In genomic region chr20:47559141-47559540, GRCh38 we compare ENCODE assay signal across 10 cellular contexts. TPM values are rescaled to one million over a fixed set of nuclear protein-coding genes. Genes with fewer than 3 reads are reported as not detected.
DNase-seq lines count a peak whose midpoint lies in the region; ATAC-seq and TF ChIP-seq lines count a peak whose summit lies in the region.
"Had no signal": no experiment of that assay in that cellular context is flagged by ENCODE, and none has a peak within 500 bp of the region (broad histone marks: within the 10 kb centered on the region; RNA-seq: fewer than 3 reads in every experiment).

No MANE protein-coding gene starts in this region.

- H3K4me3 Mint-ChIP-seq in CD4-positive, alpha-beta T cell: no peak overlapping the region
- H3K4me3 Mint-ChIP-seq in activated CD8-positive, alpha-beta T cell treated with anti-CD3 and anti-CD28 coated beads, Interleukin-2, amount 10 ng/mL, durations not matched to agents 7 days and 5 days: no peak overlapping the region

- H3K4me3 ChIP-seq in fibroblast of pulmonary artery (replicated peaks; ENCODE audit: low read depth, low read length) (no peak overlapping the region), trophoblast cell (ENCODE audit: low read depth, low read length) (no peak overlapping the region)

- no peak overlapping the region for H2BK120ac ChIP-seq in trophoblast cell (ENCODE audit: insufficient read depth, low read length, poor library complexity)

- H2BK12ac ChIP-seq in trophoblast cell (ENCODE audit: low read length): no peak overlapping the region

- no peak overlapping the region for H4K8ac ChIP-seq in trophoblast cell (ENCODE audit: low read depth, low read length)

- no peaks in the 10 kb centered on the region for H3K9me3 ChIP-seq in CD4-positive, alpha-beta T cell (ENCODE audit: control insufficient read depth, low read length)
- no peaks in the 10 kb centered on the region for H3K9me3 ChIP-seq in trophoblast cell (ENCODE audit: insufficient read depth, low read depth, low read length)

- no peak for ATAC-seq in CD4-positive, alpha-beta T cell (ENCODE audit: poor library complexity)
- ATAC-seq in activated CD8-positive, alpha-beta T cell treated with anti-CD3 and anti-CD28 coated beads, Interleukin-2, amount 10 ng/mL, durations not matched to agents 7 days and 5 days: no peak

- TF ChIP-seq CTCF in CD4-positive, alpha-beta T cell (IDR thresholded peaks at IDR 0.05): no peak
- TF ChIP-seq CTCF in fibroblast of pulmonary artery (IDR thresholded peaks at IDR 0.05; ENCODE audit: low read length, missing control alignments): no peak

- H2AFZ ChIP-seq in trophoblast cell (ENCODE audit: insufficient read depth, low read length, poor library complexity): no peak overlapping the region

- no peaks in the 10 kb centered on the region for H3K79me1 ChIP-seq in trophoblast cell (ENCODE audit: low read length)

- H4K91ac ChIP-seq in trophoblast cell (ENCODE audit: low read depth, low read length): no peak overlapping the region

- H3K27me3 Mint-ChIP-seq in CD4-positive, alpha-beta T cell: no peaks in the 10 kb centered on the region
- no peaks in the 10 kb centered on the region for H3K27me3 Mint-ChIP-seq in activated CD8-positive, alpha-beta T cell treated with anti-CD3 and anti-CD28 coated beads, Interleukin-2, amount 10 ng/mL, durations not matched to agents 7 days and 5 days (ENCODE audit: low read depth)

- no peak overlapping the region for H3K14ac ChIP-seq in trophoblast cell (ENCODE audit: low read length)

- H3K4me1 Mint-ChIP-seq in CD4-positive, alpha-beta T cell (ENCODE audit: low read depth): peaks cover 72% of the 10 kb centered on the region
- peaks cover 33% of the 10 kb centered on the region for H3K4me1 Mint-ChIP-seq in activated CD8-positive, alpha-beta T cell treated with anti-CD3 and anti-CD28 coated beads, Interleukin-2, amount 10 ng/mL, durations not matched to agents 7 days and 5 days (ENCODE audit: low read depth)

- H3K79me2 ChIP-seq in trophoblast cell (ENCODE audit: control insufficient read depth, insufficient read depth, low read length, poor library complexity): no peaks in the 10 kb centered on the region

- H3K36me3 Mint-ChIP-seq in CD4-positive, alpha-beta T cell (ENCODE audit: low read depth): peaks cover 15% of the 10 kb centered on the region
- peaks cover 18% of the 10 kb centered on the region for H3K36me3 Mint-ChIP-seq in activated CD8-positive, alpha-beta T cell treated with anti-CD3 and anti-CD28 coated beads, Interleukin-2, amount 10 ng/mL, durations not matched to agents 7 days and 5 days (ENCODE audit: low read depth)

- intact Hi-C loops in CD4-positive, alpha-beta T cell (cut with DNase I, micrococcal nuclease): loop anchor here in 1 of 2 experiments (10.0 kb wide), 1 partner anchor 54 kb away; the partner anchor contains the start of gene NCOA3

- H3K4me2 ChIP-seq in trophoblast cell (ENCODE audit: low read length): no peak overlapping the region

- H3K27ac Mint-ChIP-seq in CD4-positive, alpha-beta T cell: peak overlapping the region; percentile 13
- no peak overlapping the region for H3K27ac Mint-ChIP-seq in activated CD8-positive, alpha-beta T cell treated with anti-CD3 and anti-CD28 coated beads, Interleukin-2, amount 10 ng/mL, durations not matched to agents 7 days and 5 days

- no peak overlapping the region for H3K23ac ChIP-seq in trophoblast cell (ENCODE audit: low read length)

- no peak for DNase-seq in CD4-positive, alpha-beta T cell
- DNase-seq in NCI-H69 (lab: John Stamatoyannopoulos, UW) (peak; percentile 4), fibroblast of pulmonary artery (ENCODE audit: low read depth) (peak; percentile 53), trophoblast cell (no peak), NCI-H446 treated with DMSO at 0.1 percent for 48 hours (lab: John Stamatoyannopoulos, UW) (no peak), NOMO-1 treated with dmso at 0.1 percent for 144 hours (lab: John Stamatoyannopoulos, UW; ENCODE audit: unreplicated experiment) (no peak), GM19238 (ENCODE audit: insufficient read length, low spot score) (no peak)
- DNase-seq in activated CD8-positive, alpha-beta T cell treated with anti-CD3 and anti-CD28 coated beads, Interleukin-2, amount 10 ng/mL, durations not matched to agents 7 days and 5 days: no peak
- DNase-seq: activated CD8-positive, alpha-beta memory T cell treated with anti-CD3 and anti-CD28 coated beads, Interleukin-2, amount 50 U/mL, for 48 hours; effector CD4-positive, alpha-beta T cell had no signal

- H3K4me1 ChIP-seq in trophoblast cell (ENCODE audit: control insufficient read depth in 1 of 2, insufficient read depth in 2 of 2, low read length in 2 of 2): peaks cover 0 to 2% of the 10 kb centered on the region in 2 experiments

- no peak overlapping the region for H3K18ac ChIP-seq in trophoblast cell (ENCODE audit: low read length)

- peak overlapping the region; percentile 47 for H3K4ac ChIP-seq in trophoblast cell (ENCODE audit: low read depth, low read length)

- CTCF ChIA-PET in CD4-positive, alpha-beta T cell (lab: Charles Lee): interaction anchor here (0.6 to 0.7 kb wide), 2 partner anchors 9 to 211 kb away, joined by 3 read pairs; no protein-coding TSS in a partner anchor
- CTCF ChIA-PET in activated CD8-positive, alpha-beta T cell treated with anti-CD3 and anti-CD28 coated beads, Interleukin-2, amount 10 ng/mL, durations not matched to agents 7 days and 5 days (lab: Charles Lee): no interaction called here

- H3K27me3 ChIP-seq in CD4-positive, alpha-beta T cell (ENCODE audit: control insufficient read depth, insufficient read depth, low read length): no peaks in the 10 kb centered on the region
- H3K27me3 ChIP-seq in trophoblast cell (ENCODE audit: insufficient read depth, low read length): no peaks in the 10 kb centered on the region

- POLR2A ChIA-PET in CD4-positive, alpha-beta T cell (lab: Charles Lee): no interaction called here
- POLR2A ChIA-PET in activated CD8-positive, alpha-beta T cell treated with anti-CD3 and anti-CD28 coated beads, Interleukin-2, amount 10 ng/mL, durations not matched to agents 7 days and 5 days (lab: Charles Lee): no interaction called here

- no peak overlapping the region for H2AK5ac ChIP-seq in trophoblast cell (ENCODE audit: low read length)

- H4K12ac ChIP-seq in trophoblast cell (ENCODE audit: low read depth, low read length): no peak overlapping the region

- H3K9ac ChIP-seq in trophoblast cell (ENCODE audit: low read length): no peak overlapping the region

- no peak overlapping the region for H2BK5ac ChIP-seq in trophoblast cell (ENCODE audit: low read depth, low read length, poor library complexity)

- no peaks in the 10 kb centered on the region for H3K9me3 Mint-ChIP-seq in CD4-positive, alpha-beta T cell
- no peaks in the 10 kb centered on the region for H3K9me3 Mint-ChIP-seq in activated CD8-positive, alpha-beta T cell treated with anti-CD3 and anti-CD28 coated beads, Interleukin-2, amount 10 ng/mL, durations not matched to agents 7 days and 5 days (ENCODE audit: insufficient read depth)

- no peak overlapping the region for H3K27ac ChIP-seq in CD4-positive, alpha-beta T cell (ENCODE audit: low read depth, low read length)
- no peak overlapping the region for H3K27ac ChIP-seq in trophoblast cell (ENCODE audit: low read depth, low read length)

- peaks cover 0 to 2% of the 10 kb centered on the region in 2 experiments for H3K36me3 ChIP-seq in trophoblast cell (ENCODE audit: control insufficient read depth in 1 of 2, insufficient read depth in 2 of 2, low read length in 2 of 2)

RNA-seq across cellular contexts. Expression of gene NCOA3, which starts 57.5 kb away (rescaled TPM):
- 10 to 100 TPM; 59.9 to 65.4 TPM for total RNA-seq in CD4-positive, alpha-beta T cell
- polyA plus RNA-seq in trophoblast cell (2013): 189 and 191 TPM in 2 replicates
- total RNA-seq in activated CD8-positive, alpha-beta T cell treated with anti-CD3 and anti-CD28 coated beads, Interleukin-2, amount 10 ng/mL, durations not matched to agents 7 days and 5 days: 10 to 100 TPM; 57.4 to 60.1 TPM

Comparison
In these comparisons a context has a peak if more than half of its experiments do, and no peak if none do; other contexts are left out.
1. DNase-seq: peak in NCI-H69 (single experiment) and fibroblast of pulmonary artery (single experiment); none in CD4-positive, alpha-beta T cell (0 of 10), trophoblast cell (0 of 2), activated CD8-positive, alpha-beta T cell treated with anti-CD3 and anti-CD28 coated beads, Interleukin-2, amount 10 ng/mL, durations not matched to agents 7 days and 5 days (single experiment), NCI-H446 treated with DMSO at 0.1 percent for 48 hours (single experiment), NOMO-1 treated with dmso at 0.1 percent for 144 hours (single experiment) and GM19238 (single experiment).